Comparison of ENCODE assay signal across 10 cellular contexts in the genomic region with DNA sequence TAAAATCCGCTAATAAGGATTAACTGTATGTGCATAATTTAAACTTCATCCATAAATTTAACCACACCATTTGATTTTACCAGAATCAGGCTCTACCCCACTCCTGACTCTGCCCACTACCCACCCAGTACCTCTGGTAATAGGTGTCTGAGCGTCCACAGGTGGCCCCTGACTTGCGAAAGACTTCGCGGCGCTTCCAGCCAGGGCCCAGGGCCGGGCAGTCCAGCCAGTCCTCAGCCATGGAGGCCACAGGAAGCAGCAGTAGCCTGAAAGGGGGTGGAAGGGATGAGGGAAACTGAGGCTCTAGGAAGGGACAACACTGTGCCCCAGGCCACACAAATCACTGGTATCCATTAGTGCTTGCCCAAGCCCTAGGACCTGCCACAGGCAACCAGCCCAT. TPM values are rescaled to one million over a fixed set of nuclear protein-coding genes. Genes with fewer than 3 reads are reported as not detected.
DNase-seq lines count a peak whose midpoint lies in the region; ATAC-seq and TF ChIP-seq lines count a peak whose summit lies in the region.
"Had no signal": no experiment of that assay in that cellular context is flagged by ENCODE, and none has a peak within 500 bp of the region (broad histone marks: within the 10 kb centered on the region; RNA-seq: fewer than 3 reads in every experiment).

No MANE protein-coding gene starts in this region.

- peak overlapping the region; percentile 95 for H3K27ac Mint-ChIP-seq in activated CD8-positive, alpha-beta memory T cell treated with anti-CD3 and anti-CD28 coated beads, Interleukin-2, amount 10 ng/mL, durations not matched to agents 7 days and 5 days
- peak overlapping the region; percentile 89 for H3K27ac Mint-ChIP-seq in activated CD4-positive, alpha-beta memory T cell treated with anti-CD3 and anti-CD28 coated beads, Interleukin-2, amount 10 ng/mL, durations not matched to agents 7 days and 5 days
- peak overlapping the region; percentile 95 for H3K27ac Mint-ChIP-seq in stimulated activated memory B cell treated with anti-CD40 and anti-IgM and Interleukin-4, amounts not matched to agents 10 μg/mL and 1 μg/mL and 100 μg/mL, for 72 hours

- POLR2A ChIA-PET in activated CD4-positive, alpha-beta memory T cell treated with anti-CD3 and anti-CD28 coated beads, Interleukin-2, amount 10 ng/mL, durations not matched to agents 7 days and 5 days (lab: Charles Lee), result no interaction called here

- peaks cover 62% of the 10 kb centered on the region for H3K36me3 Mint-ChIP-seq in activated CD8-positive, alpha-beta memory T cell treated with anti-CD3 and anti-CD28 coated beads, Interleukin-2, amount 10 ng/mL, durations not matched to agents 7 days and 5 days
- H3K36me3 Mint-ChIP-seq in activated CD4-positive, alpha-beta memory T cell treated with anti-CD3 and anti-CD28 coated beads, Interleukin-2, amount 10 ng/mL, durations not matched to agents 7 days and 5 days (ENCODE audit: low read depth), result peaks cover 80% of the 10 kb centered on the region
- H3K36me3 Mint-ChIP-seq in stimulated activated memory B cell treated with anti-CD40 and anti-IgM and Interleukin-4, amounts not matched to agents 10 μg/mL and 1 μg/mL and 100 μg/mL, for 72 hours, result peaks cover 63% of the 10 kb centered on the region

- no peak for ATAC-seq in activated CD8-positive, alpha-beta memory T cell treated with anti-CD3 and anti-CD28 coated beads, Interleukin-2, amount 10 ng/mL, durations not matched to agents 7 days and 5 days
- no peak for ATAC-seq in stimulated activated memory B cell treated with anti-CD40 and anti-IgM and Interleukin-4, amounts not matched to agents 10 μg/mL and 1 μg/mL and 100 μg/mL, for 72 hours
- no peak for ATAC-seq in GM19351 (IDR thresholded peaks at IDR 0.05; ENCODE audit: unreplicated experiment)
- ATAC-seq: Right ventricle myocardium inferior had no signal

- peak overlapping the region; percentile 99 for H3K4me3 Mint-ChIP-seq in activated CD8-positive, alpha-beta memory T cell treated with anti-CD3 and anti-CD28 coated beads, Interleukin-2, amount 10 ng/mL, durations not matched to agents 7 days and 5 days
- H3K4me3 Mint-ChIP-seq in activated CD4-positive, alpha-beta memory T cell treated with anti-CD3 and anti-CD28 coated beads, Interleukin-2, amount 10 ng/mL, durations not matched to agents 7 days and 5 days, result peak overlapping the region; percentile 88
- H3K4me3 Mint-ChIP-seq in stimulated activated memory B cell treated with anti-CD40 and anti-IgM and Interleukin-4, amounts not matched to agents 10 μg/mL and 1 μg/mL and 100 μg/mL, for 72 hours, result peak overlapping the region; percentile 98

- H3K4me3 ChIP-seq in foreskin fibroblast (ENCODE audit: low read depth in 1 of 2, low read length in 2 of 2), result peak overlapping the region; percentile 75 to 98

- no peak for DNase-seq in activated CD8-positive, alpha-beta memory T cell treated with anti-CD3 and anti-CD28 coated beads, Interleukin-2, amount 10 ng/mL, durations not matched to agents 7 days and 5 days
- no peak for DNase-seq in activated CD8-positive, alpha-beta memory T cell treated with anti-CD3 and anti-CD28 coated beads, Interleukin-2, amount 50 U/mL, for 48 hours
- DNase-seq in activated CD4-positive, alpha-beta memory T cell treated with anti-CD3 and anti-CD28 coated beads, Interleukin-2, amount 10 ng/mL, durations not matched to agents 7 days and 5 days, result no peak
- DNase-seq in foreskin fibroblast, result no peak
- DNase-seq in NCI-H446 treated with DMSO at 0.1 percent for 48 hours (lab: John Stamatoyannopoulos, UW), result no peak
- no peak for DNase-seq in NCI-H2196 treated with DMSO at 0.1 percent for 48 hours (lab: John Stamatoyannopoulos, UW; ENCODE audit: unreplicated experiment)
- DNase-seq: stimulated activated CD4-positive, alpha-beta T cell treated with anti-CD3 and anti-CD28 coated beads, Interleukin-15, amount 100 ng/mL, for 24 hours had no signal

- TF ChIP-seq CTCF in foreskin fibroblast (IDR thresholded peaks at IDR 0.05; ENCODE audit: low read depth, low read length), result no peak

- H3K4me1 Mint-ChIP-seq in activated CD8-positive, alpha-beta memory T cell treated with anti-CD3 and anti-CD28 coated beads, Interleukin-2, amount 10 ng/mL, durations not matched to agents 7 days and 5 days, result peaks cover 44% of the 10 kb centered on the region
- peaks cover 60% of the 10 kb centered on the region for H3K4me1 Mint-ChIP-seq in activated CD4-positive, alpha-beta memory T cell treated with anti-CD3 and anti-CD28 coated beads, Interleukin-2, amount 10 ng/mL, durations not matched to agents 7 days and 5 days
- peaks cover 45% of the 10 kb centered on the region for H3K4me1 Mint-ChIP-seq in stimulated activated memory B cell treated with anti-CD40 and anti-IgM and Interleukin-4, amounts not matched to agents 10 μg/mL and 1 μg/mL and 100 μg/mL, for 72 hours

- H3K9me3 Mint-ChIP-seq in activated CD8-positive, alpha-beta memory T cell treated with anti-CD3 and anti-CD28 coated beads, Interleukin-2, amount 10 ng/mL, durations not matched to agents 7 days and 5 days (ENCODE audit: low read depth), result no peaks in the 10 kb centered on the region
- H3K9me3 Mint-ChIP-seq in activated CD4-positive, alpha-beta memory T cell treated with anti-CD3 and anti-CD28 coated beads, Interleukin-2, amount 10 ng/mL, durations not matched to agents 7 days and 5 days, result no peaks in the 10 kb centered on the region
- peaks cover 3% of the 10 kb centered on the region for H3K9me3 Mint-ChIP-seq in stimulated activated memory B cell treated with anti-CD40 and anti-IgM and Interleukin-4, amounts not matched to agents 10 μg/mL and 1 μg/mL and 100 μg/mL, for 72 hours

- H3K27me3 Mint-ChIP-seq in activated CD8-positive, alpha-beta memory T cell treated with anti-CD3 and anti-CD28 coated beads, Interleukin-2, amount 10 ng/mL, durations not matched to agents 7 days and 5 days, result no peaks in the 10 kb centered on the region
- H3K27me3 Mint-ChIP-seq in activated CD4-positive, alpha-beta memory T cell treated with anti-CD3 and anti-CD28 coated beads, Interleukin-2, amount 10 ng/mL, durations not matched to agents 7 days and 5 days, result no peaks in the 10 kb centered on the region
- H3K27me3 Mint-ChIP-seq in stimulated activated memory B cell treated with anti-CD40 and anti-IgM and Interleukin-4, amounts not matched to agents 10 μg/mL and 1 μg/mL and 100 μg/mL, for 72 hours, result no peaks in the 10 kb centered on the region

- CTCF ChIA-PET in activated CD8-positive, alpha-beta memory T cell treated with anti-CD3 and anti-CD28 coated beads, Interleukin-2, amount 10 ng/mL, durations not matched to agents 7 days and 5 days (lab: Charles Lee), result interaction anchor here (2.1 kb wide), 1 partner anchor 11 kb away, joined by 12 read pairs; no protein-coding TSS in a partner anchor
- CTCF ChIA-PET in activated CD4-positive, alpha-beta memory T cell treated with anti-CD3 and anti-CD28 coated beads, Interleukin-2, amount 10 ng/mL, durations not matched to agents 7 days and 5 days (lab: Charles Lee), result interaction anchor here (1.3 kb wide), 1 partner anchor 12 kb away, joined by 8 read pairs; no protein-coding TSS in a partner anchor

RNA-seq across cellular contexts. Expression of a gene that starts 1.6 kb away (rescaled TPM):
- total RNA-seq in activated CD8-positive, alpha-beta memory T cell treated with anti-CD3 and anti-CD28 coated beads, Interleukin-2, amount 10 ng/mL, durations not matched to agents 7 days and 5 days, result 100 to 1,000 TPM in 1 of 2 experiments, 10 to 100 TPM in 1; 97.8 to 106 TPM
- 100 to 1,000 TPM; 103 to 106 TPM for total RNA-seq in activated CD4-positive, alpha-beta memory T cell treated with anti-CD3 and anti-CD28 coated beads, Interleukin-2, amount 10 ng/mL, durations not matched to agents 7 days and 5 days

RNA-seq across cellular contexts. Expression of a gene that starts 7.7 kb away (rescaled TPM):
- 100 to 1,000 TPM; 128 to 150 TPM for total RNA-seq in activated CD8-positive, alpha-beta memory T cell treated with anti-CD3 and anti-CD28 coated beads, Interleukin-2, amount 10 ng/mL, durations not matched to agents 7 days and 5 days
- total RNA-seq in activated CD4-positive, alpha-beta memory T cell treated with anti-CD3 and anti-CD28 coated beads, Interleukin-2, amount 10 ng/mL, durations not matched to agents 7 days and 5 days, result 100 to 1,000 TPM; 128 to 133 TPM

RNA-seq across cellular contexts. Expression of a gene that starts 13.5 kb away (rescaled TPM):
- under 1 TPM; 0.16 to 0.50 TPM for total RNA-seq in activated CD8-positive, alpha-beta memory T cell treated with anti-CD3 and anti-CD28 coated beads, Interleukin-2, amount 10 ng/mL, durations not matched to agents 7 days and 5 days
- under 1 TPM; 0.50 to 0.83 TPM for total RNA-seq in activated CD4-positive, alpha-beta memory T cell treated with anti-CD3 and anti-CD28 coated beads, Interleukin-2, amount 10 ng/mL, durations not matched to agents 7 days and 5 days
- total RNA-seq: Right ventricle myocardium inferior had no signal
